33 cellular contexts compared by ENCODE assay signal in genomic region chr13:42754801-42755513, GRCh38. TPM values are rescaled to one million over a fixed set of nuclear protein-coding genes. Genes with fewer than 3 reads are reported as not detected.
"Had no signal": no experiment of that assay in that cellular context is flagged by ENCODE, and none has a peak within 500 bp of the region (broad histone marks: within the 10 kb centered on the region; RNA-seq: fewer than 3 reads in every experiment).

No MANE protein-coding gene starts in this region.

- H3K4me1 Mint-ChIP-seq: activated CD4-positive, alpha-beta T cell treated with anti-CD3 and anti-CD28 coated beads, Interleukin-2, amount 10 ng/mL, durations not matched to agents 7 days and 5 days; activated CD8-positive, alpha-beta memory T cell treated with anti-CD3 and anti-CD28 coated beads, Interleukin-2, amount 10 ng/mL, durations not matched to agents 7 days and 5 days; naive B cell; neural crest cell; stimulated activated naive B cell treated with anti-CD40 and anti-IgM and Interleukin-4, amounts not matched to agents 10 μg/mL and 1 μg/mL and 100 μg/mL, for 72 hours had no signal

- H3K9me3 Mint-ChIP-seq: activated CD4-positive, alpha-beta T cell treated with anti-CD3 and anti-CD28 coated beads, Interleukin-2, amount 10 ng/mL, durations not matched to agents 7 days and 5 days; activated CD8-positive, alpha-beta T cell treated with anti-CD3 and anti-CD28 coated beads for 36 hours; activated naive CD8-positive, alpha-beta T cell treated with anti-CD3 and anti-CD28 coated beads, Interleukin-2, amount 50 U/mL, for 24 hours; effector memory CD8-positive, alpha-beta T cell; T-helper 2 cell treated with Interferon-gamma antibody and Interleukin-4, amounts not matched to agents 5 μg/mL and 100 μg/mL, for 36 hours had no signal

- DNase-seq: activated CD4-positive, alpha-beta T cell treated with anti-CD3 and anti-CD28 coated beads, Interleukin-2, amount 10 ng/mL, durations not matched to agents 7 days and 5 days; activated CD4-positive, CD25-positive, alpha-beta regulatory T cell treated with anti-CD3 and anti-CD28 coated beads, Interleukin-2, amount 50 U/mL, for 72 hours; activated CD8-positive, alpha-beta memory T cell treated with anti-CD3 and anti-CD28 coated beads, Interleukin-2, amount 10 ng/mL, durations not matched to agents 7 days and 5 days; activated CD8-positive, alpha-beta T cell treated with anti-CD3 and anti-CD28 coated beads for 36 hours; activated effector memory CD4-positive, alpha-beta T cell treated with anti-CD3 and anti-CD28 coated beads, Interleukin-2, amount 50 U/mL, for 16 hours; activated naive CD4-positive, alpha-beta T cell treated with anti-CD3 and anti-CD28 coated beads, Interleukin-2, amount 50 U/mL, for 16 hours; activated naive CD8-positive, alpha-beta T cell treated with anti-CD3 and anti-CD28 coated beads, Interleukin-2, amount 50 U/mL, for 24 hours; activated T-cell treated with anti-CD3 and anti-CD28 coated beads for 4 hours; central memory CD4-positive, alpha-beta T cell; colonic mucosa; dorsolateral prefrontal cortex; effector memory CD8-positive, alpha-beta T cell; esophagus squamous epithelium; heart right ventricle; left colon; lower lobe of right lung; mesendoderm; naive B cell; occipital lobe; posterior cingulate gyrus; stimulated activated CD4-positive, alpha-beta T cell treated with anti-CD3 and anti-CD28 coated beads, Interleukin-2, amount 100 ng/mL, for 48 hours; stimulated activated CD8-positive, alpha-beta memory T cell treated with anti-CD3 and anti-CD28 coated beads, Interleukin-4, amount 100 ng/mL, for 48 hours; stimulated activated naive B cell treated with anti-CD40 and anti-IgM and Interleukin-4, amounts not matched to agents 10 μg/mL and 1 μg/mL and 100 μg/mL, for 72 hours; WERI-Rb-1 had no signal

- H3K36me3 ChIP-seq: ascending aorta, colonic mucosa, esophagus squamous epithelium, heart right ventricle, lower lobe of right lung, vagina, WERI-Rb-1 had no signal

- H3K36me3 Mint-ChIP-seq: activated CD8-positive, alpha-beta memory T cell treated with anti-CD3 and anti-CD28 coated beads, Interleukin-2, amount 10 ng/mL, durations not matched to agents 7 days and 5 days; stimulated activated naive B cell treated with anti-CD40 and anti-IgM and Interleukin-4, amounts not matched to agents 10 μg/mL and 1 μg/mL and 100 μg/mL, for 72 hours; type B pancreatic cell had no signal

- H3K4me3 ChIP-seq: ascending aorta, colonic mucosa, dorsolateral prefrontal cortex, esophagus squamous epithelium, heart right ventricle, lower lobe of right lung, vagina had no signal

- H3K27me3 Mint-ChIP-seq: naive B cell; stimulated activated naive B cell treated with anti-CD40 and anti-IgM and Interleukin-4, amounts not matched to agents 10 μg/mL and 1 μg/mL and 100 μg/mL, for 72 hours; type B pancreatic cell had no signal

- FAIRE-seq: keratinocyte, TTC549 had no signal

- H3K27ac Mint-ChIP-seq: activated CD4-positive, alpha-beta T cell treated with anti-CD3 and anti-CD28 coated beads, Interleukin-2, amount 10 ng/mL, durations not matched to agents 7 days and 5 days; activated CD8-positive, alpha-beta memory T cell treated with anti-CD3 and anti-CD28 coated beads, Interleukin-2, amount 10 ng/mL, durations not matched to agents 7 days and 5 days; activated CD8-positive, alpha-beta T cell treated with anti-CD3 and anti-CD28 coated beads for 36 hours; activated naive CD8-positive, alpha-beta T cell treated with anti-CD3 and anti-CD28 coated beads, Interleukin-2, amount 50 U/mL, for 24 hours; effector memory CD8-positive, alpha-beta T cell; naive B cell; stimulated activated naive B cell treated with anti-CD40 and anti-IgM and Interleukin-4, amounts not matched to agents 10 μg/mL and 1 μg/mL and 100 μg/mL, for 72 hours; T-helper 2 cell treated with Interferon-gamma antibody and Interleukin-4, amounts not matched to agents 5 μg/mL and 100 μg/mL, for 36 hours; type B pancreatic cell had no signal

- H3K4me1 ChIP-seq: ascending aorta, colonic mucosa, esophagus squamous epithelium, lower lobe of right lung, vagina had no signal

- H3K27ac ChIP-seq: ascending aorta, colonic mucosa, dorsolateral prefrontal cortex, esophagus squamous epithelium, heart right ventricle, lower lobe of right lung, vagina, WERI-Rb-1 had no signal

- H3K4me3 Mint-ChIP-seq: activated CD4-positive, alpha-beta T cell treated with anti-CD3 and anti-CD28 coated beads, Interleukin-2, amount 10 ng/mL, durations not matched to agents 7 days and 5 days; activated CD8-positive, alpha-beta memory T cell treated with anti-CD3 and anti-CD28 coated beads, Interleukin-2, amount 10 ng/mL, durations not matched to agents 7 days and 5 days; activated CD8-positive, alpha-beta T cell treated with anti-CD3 and anti-CD28 coated beads for 36 hours; activated naive CD8-positive, alpha-beta T cell treated with anti-CD3 and anti-CD28 coated beads, Interleukin-2, amount 50 U/mL, for 24 hours; effector memory CD8-positive, alpha-beta T cell; naive B cell; neural crest cell; stimulated activated naive B cell treated with anti-CD40 and anti-IgM and Interleukin-4, amounts not matched to agents 10 μg/mL and 1 μg/mL and 100 μg/mL, for 72 hours; T-helper 2 cell treated with Interferon-gamma antibody and Interleukin-4, amounts not matched to agents 5 μg/mL and 100 μg/mL, for 36 hours; type B pancreatic cell had no signal

- H3K9me3 ChIP-seq: ascending aorta, colonic mucosa, esophagus squamous epithelium, heart right ventricle, lower lobe of right lung, vagina had no signal

- H3K27me3 ChIP-seq: ascending aorta, colonic mucosa, heart right ventricle, vagina had no signal

RNA-seq across cellular contexts. Expression of gene FAM216B, which starts 26.4 kb away (rescaled TPM):
- total RNA-seq: activated CD4-positive, alpha-beta T cell treated with anti-CD3 and anti-CD28 coated beads, Interleukin-2, amount 10 ng/mL, durations not matched to agents 7 days and 5 days; activated CD8-positive, alpha-beta memory T cell treated with anti-CD3 and anti-CD28 coated beads, Interleukin-2, amount 10 ng/mL, durations not matched to agents 7 days and 5 days; activated CD8-positive, alpha-beta T cell treated with anti-CD3 and anti-CD28 coated beads for 36 hours; ascending aorta; esophagus squamous epithelium; left colon; mucosa of gallbladder; neural crest cell; renal cortical epithelial cell; vagina had no signal
